Comparison of ENCODE assay signal across 16 cellular contexts in the genomic region with DNA sequence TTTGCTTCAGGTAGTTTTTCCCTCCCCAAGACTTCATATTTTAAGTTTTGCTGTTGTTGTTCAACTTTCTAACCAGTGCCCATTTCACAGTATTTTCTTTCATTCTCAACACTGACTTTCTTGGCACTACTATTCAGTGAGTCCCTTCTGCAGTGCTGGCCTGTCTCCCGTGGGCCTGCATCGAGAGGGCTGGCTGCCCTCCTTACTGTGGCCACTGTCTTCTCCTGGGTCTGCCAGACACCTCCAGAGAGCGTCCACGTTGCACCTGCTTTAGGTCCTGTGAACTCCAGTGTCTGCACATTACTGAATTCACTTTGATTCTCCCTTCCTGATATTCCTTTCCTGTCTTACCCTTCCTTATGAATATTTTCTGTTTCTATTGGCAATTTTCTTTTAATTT. TPM values are rescaled to one million over a fixed set of nuclear protein-coding genes. Genes with fewer than 3 reads are reported as not detected.
DNase-seq lines count a peak whose midpoint lies in the region; ATAC-seq and TF ChIP-seq lines count a peak whose summit lies in the region.
"Had no signal": no experiment of that assay in that cellular context is flagged by ENCODE, and none has a peak within 500 bp of the region (broad histone marks: within the 10 kb centered on the region; RNA-seq: fewer than 3 reads in every experiment).

No MANE protein-coding gene starts in this region.

- intact Hi-C loops in left colon (cut with DNase I, micrococcal nuclease) = no loop called here

- H3K4me1 ChIP-seq in adipocyte (ENCODE audit: control insufficient read depth, insufficient read depth, low read length) (peaks cover 93% of the 10 kb centered on the region), suprapubic skin (peaks cover 25% of the 10 kb centered on the region)

- H3K4me1 Mint-ChIP-seq in progenitor cell of endocrine pancreas (ENCODE audit: low read depth) = no peaks in the 10 kb centered on the region
- H3K4me1 Mint-ChIP-seq: B cell; CD4-positive, alpha-beta memory T cell had no signal

- TF ChIP-seq POLR2A in suprapubic skin (IDR thresholded peaks at IDR 0.05) = no peak

- no peaks in the 10 kb centered on the region for H3K27me3 ChIP-seq in adipocyte (replicated peaks; ENCODE audit: control insufficient read depth, insufficient read depth, low read length)
- H3K27me3 ChIP-seq in suprapubic skin = no peaks in the 10 kb centered on the region

- H3K27me3 Mint-ChIP-seq in progenitor cell of endocrine pancreas = no peaks in the 10 kb centered on the region

- DNase-seq in adipocyte (ENCODE audit: low read depth) = no peak
- no peak for DNase-seq in coronary artery (ENCODE audit: low spot score)
- no peak for DNase-seq in progenitor cell of endocrine pancreas (ENCODE audit: low spot score, unreplicated experiment)
- no peak for DNase-seq in suprapubic skin (ENCODE audit: low spot score in 2 of 2)
- no peak for DNase-seq in left colon
- DNase-seq: CD4-positive, alpha-beta memory T cell; DND-41; GDM1; GM23248; NCI-H345; NCI-H526 treated with DMSO at 0.1 percent for 48 hours had no signal

- no peaks in the 10 kb centered on the region for H3K36me3 Mint-ChIP-seq in progenitor cell of endocrine pancreas (ENCODE audit: insufficient read depth)
- H3K36me3 Mint-ChIP-seq: CD4-positive, alpha-beta memory T cell had no signal

- no peak for TF ChIP-seq EP300 in suprapubic skin (IDR thresholded peaks at IDR 0.05)

- H3K9me3 Mint-ChIP-seq in progenitor cell of endocrine pancreas (ENCODE audit: low read depth) = no peaks in the 10 kb centered on the region
- H3K9me3 Mint-ChIP-seq: CD4-positive, alpha-beta memory T cell had no signal

- H3K4me3 Mint-ChIP-seq in progenitor cell of endocrine pancreas (ENCODE audit: low read depth) = no peak overlapping the region
- H3K4me3 Mint-ChIP-seq: B cell; CD4-positive, alpha-beta memory T cell had no signal

- peak overlapping the region; percentile 7 for H3K9ac ChIP-seq in adipocyte (ENCODE audit: low read length)
- H3K9ac ChIP-seq: GM23248 had no signal

- no peaks in the 10 kb centered on the region for H3K9me3 ChIP-seq in adipocyte (ENCODE audit: control insufficient read depth, low read length)
- H3K9me3 ChIP-seq in suprapubic skin = no peaks in the 10 kb centered on the region

- H3K27ac Mint-ChIP-seq in progenitor cell of endocrine pancreas = peak overlapping the region; percentile 29
- H3K27ac Mint-ChIP-seq: B cell; CD4-positive, alpha-beta memory T cell had no signal

- TF ChIP-seq CTCF in coronary artery (IDR thresholded peaks at IDR 0.05) (no peak), progenitor cell of endocrine pancreas (IDR thresholded peaks at IDR 0.05; ENCODE audit: unreplicated experiment) (no peak), suprapubic skin (IDR thresholded peaks at IDR 0.05) (no peak)

- H3K4me3 ChIP-seq in adipocyte (ENCODE audit: low read length) (no peak overlapping the region), coronary artery (no peak overlapping the region), suprapubic skin (no peak overlapping the region)
- H3K4me3 ChIP-seq: GM23248, K562 had no signal

- peaks cover 25% of the 10 kb centered on the region for H3K36me3 ChIP-seq in adipocyte (ENCODE audit: control insufficient read depth, insufficient read depth, low read length, severe bottlenecking)
- no peaks in the 10 kb centered on the region for H3K36me3 ChIP-seq in suprapubic skin

- ATAC-seq in GM21390 (IDR thresholded peaks at IDR 0.05; ENCODE audit: unreplicated experiment) (no peak), HG03439 (IDR thresholded peaks at IDR 0.05; ENCODE audit: unreplicated experiment) (no peak), GM19467 (IDR thresholded peaks at IDR 0.05; ENCODE audit: unreplicated experiment) (no peak), left colon (no peak)
- ATAC-seq: K562 had no signal

- H3K27ac ChIP-seq in coronary artery = peak overlapping the region; percentile 49 to 80
- peak overlapping the region; percentile 18 for H3K27ac ChIP-seq in suprapubic skin
- H3K27ac ChIP-seq: GM23248 had no signal

- 78% methylated on average over 4 of the region's 4 CpGs for WGBS in suprapubic skin

RNA-seq across cellular contexts. Expression of a gene that starts 27.3 kb away (rescaled TPM):
- total RNA-seq in progenitor cell of endocrine pancreas (81.3 and 90.8 TPM in 2 replicates), suprapubic skin (10 to 100 TPM; 36.7 to 60.8 (median 43.6) TPM), left colon (10 to 100 TPM; 19.6 to 65.3 TPM)
- total RNA-seq: B cell; CD4-positive, alpha-beta memory T cell had no signal

RNA-seq across cellular contexts. Expression of a gene that starts 27.4 kb away (rescaled TPM):
- total RNA-seq in progenitor cell of endocrine pancreas (120 and 121 TPM in 2 replicates), suprapubic skin (10 to 100 TPM; 43.0 to 72.7 (median 53.5) TPM), left colon (10 to 100 TPM; 35.3 to 79.7 TPM)
- total RNA-seq: CD4-positive, alpha-beta memory T cell had no signal
